ENCODE assay signal across 1 cellular context in the genomic region with DNA sequence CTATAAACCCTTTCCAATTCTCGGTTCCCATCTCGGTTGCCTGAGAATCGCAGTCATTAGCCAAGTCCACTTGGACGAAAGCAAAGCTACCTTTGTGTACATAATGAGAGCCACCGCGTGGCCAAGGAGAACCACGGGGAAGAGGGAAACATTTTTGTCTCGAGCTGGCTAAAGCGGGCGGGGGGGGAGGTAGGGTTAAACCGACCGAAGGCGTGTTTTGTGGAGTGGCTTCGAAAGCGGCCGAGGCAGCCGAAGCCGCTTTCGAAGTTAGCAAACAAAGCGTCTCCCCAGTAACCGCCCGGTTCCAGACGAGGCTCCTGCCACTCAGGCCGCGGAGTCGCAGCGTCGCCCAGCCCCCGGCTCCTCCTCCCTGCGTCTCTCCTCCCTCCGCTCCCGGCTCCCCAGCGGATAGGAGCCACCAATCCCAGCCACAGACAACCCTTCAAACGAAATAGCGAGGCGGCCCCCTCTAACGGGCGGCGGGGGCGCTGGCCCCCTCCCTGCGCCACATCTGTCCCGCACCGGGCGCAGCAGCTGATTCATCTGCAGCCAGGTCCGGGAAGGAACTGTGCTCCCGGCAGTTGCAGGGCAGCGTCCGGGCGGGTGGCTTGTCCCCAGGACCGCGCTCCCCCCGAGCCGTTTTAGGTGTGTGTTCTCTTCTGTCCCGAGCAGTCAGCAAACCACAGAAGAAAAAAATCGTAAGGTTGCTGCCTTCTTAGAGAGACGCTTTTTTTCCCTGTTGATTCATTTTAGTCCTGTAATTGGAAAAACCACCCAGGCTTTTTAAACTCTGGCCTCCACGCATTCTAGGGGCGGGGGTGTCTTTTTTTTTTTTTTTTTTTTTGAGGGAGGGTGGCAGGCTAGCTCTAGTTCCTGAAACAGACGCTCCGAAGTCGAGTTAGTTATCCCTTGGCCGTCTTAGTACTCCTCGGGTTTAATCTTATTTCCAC.
TF ChIP-seq lines count a peak whose summit lies in the region.

No MANE protein-coding gene starts in this region.

TF ChIP-seq in H1, 55 proteins besides CTCF, POLR2A, EP300 and RAD21 (continued from another document):
- TF ChIP-seq RBBP5 (IDR thresholded peaks at IDR 0.05; ENCODE audit: borderline replicate concordance, low read depth, low read length) (peak; percentile 97), EZH2 (IDR thresholded peaks at IDR 0.05; ENCODE audit: low read depth, low read length, severe bottlenecking) (no peak), SIRT6 (IDR thresholded peaks at IDR 0.05; ENCODE audit: low read length) (no peak), RFX5 (IDR thresholded peaks at IDR 0.05; ENCODE audit: borderline replicate concordance, low read depth, low read length) (no peak), ASH2L (IDR thresholded peaks at IDR 0.05; ENCODE audit: low read length) (peak; percentile 100), SIN3A (conservative IDR thresholded peaks at IDR 0.05 in 1 of 2, IDR thresholded peaks at IDR 0.05 in 1 of 2; ENCODE audit: low read depth in 1 of 2, low read length in 2 of 2) (peak; percentile 95 to 98; a peak in 3 of 4 replicates), CBX5 (IDR thresholded peaks at IDR 0.05; ENCODE audit: low read depth, low read length) (no peak), PHF8 (conservative IDR thresholded peaks at IDR 0.05; ENCODE audit: low read depth, low read length) (no peak; the same call in none of the 2 replicates), POLR2AphosphoS5 (IDR thresholded peaks at IDR 0.05; ENCODE audit: low read depth, low read length) (peak; percentile 27; the same call in 1 of the 2 replicates), TAF7 (optimal IDR thresholded peaks at IDR 0.05; ENCODE audit: borderline replicate concordance, low read depth, low read length) (peak; percentile 31), TAF1 (IDR thresholded peaks at IDR 0.05; ENCODE audit: low read depth, low read length) (peak; percentile 70), NANOG (IDR thresholded peaks at IDR 0.05; ENCODE audit: insufficient read depth, low read depth, low read length, poor library complexity, severe bottlenecking) (no peak), KDM1A (IDR thresholded peaks at IDR 0.05; ENCODE audit: borderline replicate concordance, low read length) (no peak), TBP (IDR thresholded peaks at IDR 0.05; ENCODE audit: low read depth, low read length) (peak; percentile 46), SAP30 (IDR thresholded peaks at IDR 0.05; ENCODE audit: insufficient read depth, insufficient replicate concordance, low read length) (no peak), CREB1 (IDR thresholded peaks at IDR 0.05) (peak; percentile 48), TCF12 (IDR thresholded peaks at IDR 0.05; ENCODE audit: low read depth, low read length) (peak; percentile 84), SUZ12 (IDR thresholded peaks at IDR 0.05; ENCODE audit: low read length) (no peak), HDAC2 (IDR thresholded peaks at IDR 0.05; ENCODE audit: borderline replicate concordance in 1 of 2, low read depth in 2 of 2, low read length in 2 of 2) (no peak; a peak in 1 of 4 replicates), SIX5 (IDR thresholded peaks at IDR 0.05; ENCODE audit: low read depth, low read length) (no peak), CEBPB (IDR thresholded peaks at IDR 0.05; ENCODE audit: low read depth, low read length) (no peak), GTF2F1 (IDR thresholded peaks at IDR 0.05; ENCODE audit: borderline replicate concordance, low read depth, low read length) (0 out of 2 replicates have a peak, but pooled peaks have one; percentile 15), BACH1 (IDR thresholded peaks at IDR 0.05; ENCODE audit: low read length) (no peak), SP4 (IDR thresholded peaks at IDR 0.05; ENCODE audit: low read length) (0 out of 2 replicates have a peak, but pooled peaks have one; percentile 35), BCL11A (IDR thresholded peaks at IDR 0.05; ENCODE audit: low read depth in 2 of 2, low read length in 2 of 2) (no peak)
- TF ChIP-seq, protein P1, sequence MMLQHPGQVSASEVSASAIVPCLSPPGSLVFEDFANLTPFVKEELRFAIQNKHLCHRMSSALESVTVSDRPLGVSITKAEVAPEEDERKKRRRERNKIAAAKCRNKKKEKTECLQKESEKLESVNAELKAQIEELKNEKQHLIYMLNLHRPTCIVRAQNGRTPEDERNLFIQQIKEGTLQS (IDR thresholded peaks at IDR 0.05; ENCODE audit: insufficient read depth, low read depth, low read length) = no peak
- TF ChIP-seq, protein P2, sequence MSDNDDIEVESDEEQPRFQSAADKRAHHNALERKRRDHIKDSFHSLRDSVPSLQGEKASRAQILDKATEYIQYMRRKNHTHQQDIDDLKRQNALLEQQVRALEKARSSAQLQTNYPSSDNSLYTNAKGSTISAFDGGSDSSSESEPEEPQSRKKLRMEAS (IDR thresholded peaks at IDR 0.05) = peak; percentile 66; the same call in 1 of the 2 replicates
- TF ChIP-seq, protein P3, sequence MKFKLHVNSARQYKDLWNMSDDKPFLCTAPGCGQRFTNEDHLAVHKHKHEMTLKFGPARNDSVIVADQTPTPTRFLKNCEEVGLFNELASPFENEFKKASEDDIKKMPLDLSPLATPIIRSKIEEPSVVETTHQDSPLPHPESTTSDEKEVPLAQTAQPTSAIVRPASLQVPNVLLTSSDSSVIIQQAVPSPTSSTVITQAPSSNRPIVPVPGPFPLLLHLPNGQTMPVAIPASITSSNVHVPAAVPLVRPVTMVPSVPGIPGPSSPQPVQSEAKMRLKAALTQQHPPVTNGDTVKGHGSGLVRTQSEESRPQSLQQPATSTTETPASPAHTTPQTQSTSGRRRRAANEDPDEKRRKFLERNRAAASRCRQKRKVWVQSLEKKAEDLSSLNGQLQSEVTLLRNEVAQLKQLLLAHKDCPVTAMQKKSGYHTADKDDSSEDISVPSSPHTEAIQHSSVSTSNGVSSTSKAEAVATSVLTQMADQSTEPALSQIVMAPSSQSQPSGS (IDR thresholded peaks at IDR 0.05; ENCODE audit: low read length) = peak; percentile 0; the same call in 1 of the 2 replicates
- TF ChIP-seq, protein P4, sequence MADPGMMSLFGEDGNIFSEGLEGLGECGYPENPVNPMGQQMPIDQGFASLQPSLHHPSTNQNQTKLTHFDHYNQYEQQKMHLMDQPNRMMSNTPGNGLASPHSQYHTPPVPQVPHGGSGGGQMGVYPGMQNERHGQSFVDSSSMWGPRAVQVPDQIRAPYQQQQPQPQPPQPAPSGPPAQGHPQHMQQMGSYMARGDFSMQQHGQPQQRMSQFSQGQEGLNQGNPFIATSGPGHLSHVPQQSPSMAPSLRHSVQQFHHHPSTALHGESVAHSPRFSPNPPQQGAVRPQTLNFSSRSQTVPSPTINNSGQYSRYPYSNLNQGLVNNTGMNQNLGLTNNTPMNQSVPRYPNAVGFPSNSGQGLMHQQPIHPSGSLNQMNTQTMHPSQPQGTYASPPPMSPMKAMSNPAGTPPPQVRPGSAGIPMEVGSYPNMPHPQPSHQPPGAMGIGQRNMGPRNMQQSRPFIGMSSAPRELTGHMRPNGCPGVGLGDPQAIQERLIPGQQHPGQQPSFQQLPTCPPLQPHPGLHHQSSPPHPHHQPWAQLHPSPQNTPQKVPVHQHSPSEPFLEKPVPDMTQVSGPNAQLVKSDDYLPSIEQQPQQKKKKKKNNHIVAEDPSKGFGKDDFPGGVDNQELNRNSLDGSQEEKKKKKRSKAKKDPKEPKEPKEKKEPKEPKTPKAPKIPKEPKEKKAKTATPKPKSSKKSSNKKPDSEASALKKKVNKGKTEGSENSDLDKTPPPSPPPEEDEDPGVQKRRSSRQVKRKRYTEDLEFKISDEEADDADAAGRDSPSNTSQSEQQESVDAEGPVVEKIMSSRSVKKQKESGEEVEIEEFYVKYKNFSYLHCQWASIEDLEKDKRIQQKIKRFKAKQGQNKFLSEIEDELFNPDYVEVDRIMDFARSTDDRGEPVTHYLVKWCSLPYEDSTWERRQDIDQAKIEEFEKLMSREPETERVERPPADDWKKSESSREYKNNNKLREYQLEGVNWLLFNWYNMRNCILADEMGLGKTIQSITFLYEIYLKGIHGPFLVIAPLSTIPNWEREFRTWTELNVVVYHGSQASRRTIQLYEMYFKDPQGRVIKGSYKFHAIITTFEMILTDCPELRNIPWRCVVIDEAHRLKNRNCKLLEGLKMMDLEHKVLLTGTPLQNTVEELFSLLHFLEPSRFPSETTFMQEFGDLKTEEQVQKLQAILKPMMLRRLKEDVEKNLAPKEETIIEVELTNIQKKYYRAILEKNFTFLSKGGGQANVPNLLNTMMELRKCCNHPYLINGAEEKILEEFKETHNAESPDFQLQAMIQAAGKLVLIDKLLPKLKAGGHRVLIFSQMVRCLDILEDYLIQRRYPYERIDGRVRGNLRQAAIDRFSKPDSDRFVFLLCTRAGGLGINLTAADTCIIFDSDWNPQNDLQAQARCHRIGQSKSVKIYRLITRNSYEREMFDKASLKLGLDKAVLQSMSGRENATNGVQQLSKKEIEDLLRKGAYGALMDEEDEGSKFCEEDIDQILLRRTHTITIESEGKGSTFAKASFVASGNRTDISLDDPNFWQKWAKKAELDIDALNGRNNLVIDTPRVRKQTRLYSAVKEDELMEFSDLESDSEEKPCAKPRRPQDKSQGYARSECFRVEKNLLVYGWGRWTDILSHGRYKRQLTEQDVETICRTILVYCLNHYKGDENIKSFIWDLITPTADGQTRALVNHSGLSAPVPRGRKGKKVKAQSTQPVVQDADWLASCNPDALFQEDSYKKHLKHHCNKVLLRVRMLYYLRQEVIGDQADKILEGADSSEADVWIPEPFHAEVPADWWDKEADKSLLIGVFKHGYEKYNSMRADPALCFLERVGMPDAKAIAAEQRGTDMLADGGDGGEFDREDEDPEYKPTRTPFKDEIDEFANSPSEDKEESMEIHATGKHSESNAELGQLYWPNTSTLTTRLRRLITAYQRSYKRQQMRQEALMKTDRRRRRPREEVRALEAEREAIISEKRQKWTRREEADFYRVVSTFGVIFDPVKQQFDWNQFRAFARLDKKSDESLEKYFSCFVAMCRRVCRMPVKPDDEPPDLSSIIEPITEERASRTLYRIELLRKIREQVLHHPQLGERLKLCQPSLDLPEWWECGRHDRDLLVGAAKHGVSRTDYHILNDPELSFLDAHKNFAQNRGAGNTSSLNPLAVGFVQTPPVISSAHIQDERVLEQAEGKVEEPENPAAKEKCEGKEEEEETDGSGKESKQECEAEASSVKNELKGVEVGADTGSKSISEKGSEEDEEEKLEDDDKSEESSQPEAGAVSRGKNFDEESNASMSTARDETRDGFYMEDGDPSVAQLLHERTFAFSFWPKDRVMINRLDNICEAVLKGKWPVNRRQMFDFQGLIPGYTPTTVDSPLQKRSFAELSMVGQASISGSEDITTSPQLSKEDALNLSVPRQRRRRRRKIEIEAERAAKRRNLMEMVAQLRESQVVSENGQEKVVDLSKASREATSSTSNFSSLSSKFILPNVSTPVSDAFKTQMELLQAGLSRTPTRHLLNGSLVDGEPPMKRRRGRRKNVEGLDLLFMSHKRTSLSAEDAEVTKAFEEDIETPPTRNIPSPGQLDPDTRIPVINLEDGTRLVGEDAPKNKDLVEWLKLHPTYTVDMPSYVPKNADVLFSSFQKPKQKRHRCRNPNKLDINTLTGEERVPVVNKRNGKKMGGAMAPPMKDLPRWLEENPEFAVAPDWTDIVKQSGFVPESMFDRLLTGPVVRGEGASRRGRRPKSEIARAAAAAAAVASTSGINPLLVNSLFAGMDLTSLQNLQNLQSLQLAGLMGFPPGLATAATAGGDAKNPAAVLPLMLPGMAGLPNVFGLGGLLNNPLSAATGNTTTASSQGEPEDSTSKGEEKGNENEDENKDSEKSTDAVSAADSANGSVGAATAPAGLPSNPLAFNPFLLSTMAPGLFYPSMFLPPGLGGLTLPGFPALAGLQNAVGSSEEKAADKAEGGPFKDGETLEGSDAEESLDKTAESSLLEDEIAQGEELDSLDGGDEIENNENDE (IDR thresholded peaks at IDR 0.05; ENCODE audit: insufficient replicate concordance, low read length) = peak; percentile 10
- TF ChIP-seq, protein P5, sequence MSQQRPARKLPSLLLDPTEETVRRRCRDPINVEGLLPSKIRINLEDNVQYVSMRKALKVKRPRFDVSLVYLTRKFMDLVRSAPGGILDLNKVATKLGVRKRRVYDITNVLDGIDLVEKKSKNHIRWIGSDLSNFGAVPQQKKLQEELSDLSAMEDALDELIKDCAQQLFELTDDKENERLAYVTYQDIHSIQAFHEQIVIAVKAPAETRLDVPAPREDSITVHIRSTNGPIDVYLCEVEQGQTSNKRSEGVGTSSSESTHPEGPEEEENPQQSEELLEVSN (IDR thresholded peaks at IDR 0.05) = peak; percentile 65
